24 cellular contexts compared by ENCODE assay signal in genomic region chr1:224149733-224150132, GRCh38. TPM values are rescaled to one million over a fixed set of nuclear protein-coding genes. Genes with fewer than 3 reads are reported as not detected.
DNase-seq lines count a peak whose midpoint lies in the region; ATAC-seq and TF ChIP-seq lines count a peak whose summit lies in the region.
"Had no signal": no experiment of that assay in that cellular context is flagged by ENCODE, and none has a peak within 500 bp of the region (broad histone marks: within the 10 kb centered on the region; RNA-seq: fewer than 3 reads in every experiment).

No MANE protein-coding gene starts in this region.

- no peak for ATAC-seq in CD4-positive, CD25-positive, alpha-beta regulatory T cell (ENCODE audit: low read depth in 2 of 2)
- ATAC-seq in memory B cell (ENCODE audit: low read depth): no peak
- ATAC-seq: HCT116 had no signal

- H3K36me3 ChIP-seq in CD4-positive, CD25-positive, alpha-beta regulatory T cell (ENCODE audit: control insufficient read depth, insufficient read depth, low read length): peaks cover 24% of the 10 kb centered on the region
- no peaks in the 10 kb centered on the region; the same call in 1 of the 2 replicates for H3K36me3 ChIP-seq in Caco-2 (ENCODE audit: control insufficient read depth, insufficient read depth, low read length)

- no TSS peak for BruUV-seq in Caco-2 (replicated peaks; lab: Mats Ljungman, UMichigan)

- H3K4me3 Mint-ChIP-seq in CD4-positive, CD25-positive, alpha-beta regulatory T cell: no peak overlapping the region
- H3K4me3 Mint-ChIP-seq in Caco-2 (ENCODE audit: unreplicated experiment) (no peak overlapping the region), memory B cell (no peak overlapping the region), immature natural killer cell (no peak overlapping the region)

- CTCF ChIA-PET in Caco-2 (lab: Charles Lee): no interaction called here

- no peak overlapping the region for H3K4me3 ChIP-seq in CD4-positive, CD25-positive, alpha-beta regulatory T cell (ENCODE audit: low read depth, low read length)
- no peak overlapping the region for H3K4me3 ChIP-seq in Caco-2 (ENCODE audit: low read depth, low read length)
- H3K4me3 ChIP-seq: MG63, PC-9 had no signal

- H3K27me3 ChIP-seq in CD4-positive, CD25-positive, alpha-beta regulatory T cell (ENCODE audit: control insufficient read depth, insufficient read depth, low read length): no peaks in the 10 kb centered on the region
- H3K27me3 ChIP-seq in Caco-2 (replicated peaks; ENCODE audit: control insufficient read depth, insufficient read depth, low read length): no peaks in the 10 kb centered on the region
- H3K27me3 ChIP-seq: MG63 had no signal

- no peak overlapping the region for H3K27ac ChIP-seq in CD4-positive, CD25-positive, alpha-beta regulatory T cell (ENCODE audit: insufficient read depth, low read length, poor library complexity, severe bottlenecking)
- H3K27ac ChIP-seq: C4-2B, PC-9, RWPE1 had no signal

- POLR2A ChIA-PET in Caco-2 (lab: Charles Lee): no interaction called here

- H3K4me1 ChIP-seq in CD4-positive, CD25-positive, alpha-beta regulatory T cell (ENCODE audit: control insufficient read depth, insufficient read depth, low read length, poor library complexity, severe bottlenecking): no peaks in the 10 kb centered on the region
- H3K4me1 ChIP-seq in Caco-2: 0 out of 2 replicates have a peak, but pooled peaks cover 7% of the 10 kb centered on the region

- peak overlapping the region in 2 of 3 donors; percentile 9 to 67 for H3K27ac Mint-ChIP-seq in CD4-positive, CD25-positive, alpha-beta regulatory T cell
- H3K27ac Mint-ChIP-seq in Caco-2 (ENCODE audit: unreplicated experiment) (no peak overlapping the region), memory B cell (peak overlapping the region; percentile 54), immature natural killer cell (peak overlapping the region in 1 of 6 donors; percentile 21)
- H3K27ac Mint-ChIP-seq: IgD-negative memory B cell had no signal

- peaks cover 11 to 22% (median 14%) of the 10 kb centered on the region in 4 donors for H3K4me1 Mint-ChIP-seq in CD4-positive, CD25-positive, alpha-beta regulatory T cell
- H3K4me1 Mint-ChIP-seq in Caco-2 (ENCODE audit: low read depth, unreplicated experiment): peaks cover 13% of the 10 kb centered on the region
- peaks cover 10% of the 10 kb centered on the region for H3K4me1 Mint-ChIP-seq in memory B cell
- peaks cover 4 to 12% of the 10 kb centered on the region in 2 donors for H3K4me1 Mint-ChIP-seq in immature natural killer cell

- peaks cover 8% of the 10 kb centered on the region for H3K36me3 Mint-ChIP-seq in CD4-positive, CD25-positive, alpha-beta regulatory T cell
- H3K36me3 Mint-ChIP-seq in Caco-2 (ENCODE audit: insufficient read depth, unreplicated experiment) (peaks cover 13% of the 10 kb centered on the region), memory B cell (peaks cover 14% of the 10 kb centered on the region), immature natural killer cell (peaks cover 0 to 7% (median 3%) of the 10 kb centered on the region in 3 donors)

- H3K9me3 Mint-ChIP-seq in CD4-positive, CD25-positive, alpha-beta regulatory T cell: no peaks in the 10 kb centered on the region
- H3K9me3 Mint-ChIP-seq in Caco-2 (ENCODE audit: unreplicated experiment): no peaks in the 10 kb centered on the region
- no peaks in the 10 kb centered on the region for H3K9me3 Mint-ChIP-seq in memory B cell
- no peaks in the 10 kb centered on the region for H3K9me3 Mint-ChIP-seq in immature natural killer cell
- H3K9me3 Mint-ChIP-seq: IgD-negative memory B cell had no signal

- no peak for TF ChIP-seq CTCF in Caco-2 (IDR thresholded peaks at IDR 0.05; ENCODE audit: insufficient read depth in 1 of 2, low read depth in 1 of 2, low read length in 1 of 2, severe bottlenecking in 1 of 2, unreplicated experiment in 1 of 2)

- H3K9me3 ChIP-seq in CD4-positive, CD25-positive, alpha-beta regulatory T cell (ENCODE audit: control insufficient read depth in 2 of 2, low read length in 2 of 2): no peaks in the 10 kb centered on the region
- H3K9me3 ChIP-seq in Caco-2: no peaks in the 10 kb centered on the region
- H3K9me3 ChIP-seq: MG63, SK-N-SH had no signal

- H3K27me3 Mint-ChIP-seq in CD4-positive, CD25-positive, alpha-beta regulatory T cell: no peaks in the 10 kb centered on the region
- H3K27me3 Mint-ChIP-seq in Caco-2 (ENCODE audit: insufficient read depth, unreplicated experiment): no peaks in the 10 kb centered on the region
- H3K27me3 Mint-ChIP-seq in memory B cell: no peaks in the 10 kb centered on the region
- H3K27me3 Mint-ChIP-seq in immature natural killer cell (ENCODE audit: low read depth in 3 of 3): no peaks in the 10 kb centered on the region
- H3K27me3 Mint-ChIP-seq: IgD-negative memory B cell had no signal

- intact Hi-C loops in Caco-2 (cut with micrococcal nuclease; ENCODE audit: unreplicated experiment): no loop called here

- no peak for DNase-seq in CD4-positive, CD25-positive, alpha-beta regulatory T cell
- DNase-seq in Caco-2 (peak; percentile 30 to 66), M059J (ENCODE audit: low read depth) (peak; percentile 11), memory B cell (ENCODE audit: low spot score in 2 of 2) (no peak), immature natural killer cell (no peak), HK-2 (ENCODE audit: unreplicated experiment) (no peak), NOMO-1 treated with dmso at 0.1 percent for 144 hours (lab: John Stamatoyannopoulos, UW; ENCODE audit: unreplicated experiment) (no peak)
- DNase-seq: COR-L47, DND-41, GDM1, Karpas-422, MG63, NCI-H1048, NCI-H1417 treated with DMSO at 0.1 percent for 48 hours, NCI-H187, NCI-H446, NCI-H526, PC-9, SHP77 treated with DMSO at 0.1 percent for 48 hours, SK-N-SH had no signal

RNA-seq across cellular contexts. Expression of gene DEGS1, which starts 33.3 kb away (rescaled TPM):
- total RNA-seq in CD4-positive, CD25-positive, alpha-beta regulatory T cell: 46.1 TPM
- 100 to 1,000 TPM; 108 to 161 (median 133) TPM for polyA plus RNA-seq in CD4-positive, CD25-positive, alpha-beta regulatory T cell
- total RNA-seq in Caco-2 (2022): 38.8 and 39.2 TPM in 2 replicates
- total RNA-seq in M059J (2014; rRNA removed; shearing (Covaris generic)): 163 and 182 TPM in 2 replicates
- polyA plus RNA-seq in immature natural killer cell: 10 to 100 TPM; 60.7 to 93.9 (median 65.9) TPM

RNA-seq across cellular contexts. Expression of gene FBXO28, which starts 35.8 kb away (rescaled TPM):
- total RNA-seq in CD4-positive, CD25-positive, alpha-beta regulatory T cell: 32.5 TPM
- polyA plus RNA-seq in CD4-positive, CD25-positive, alpha-beta regulatory T cell: 10 to 100 TPM; 13.0 to 17.6 (median 15.5) TPM
- 31.3 and 36.7 TPM in 2 replicates for total RNA-seq in Caco-2 (2022)
- 32.5 and 35.9 TPM in 2 replicates for total RNA-seq in M059J (2014; rRNA removed; shearing (Covaris generic))
- 10 to 100 TPM in 1 of 3 donors, 1 to 10 TPM in 2; 7.5 to 19.3 (median 8.9) TPM for polyA plus RNA-seq in immature natural killer cell

Comparison
In these comparisons a context has a peak if more than half of its experiments do, and no peak if none do; other contexts are left out.
1. DNase-seq: peak in Caco-2 (2 of 2) and M059J (single experiment); none in CD4-positive, CD25-positive, alpha-beta regulatory T cell (0 of 3), memory B cell (0 of 2), immature natural killer cell (0 of 3), HK-2 (single experiment) and NOMO-1 treated with dmso at 0.1 percent for 144 hours (single experiment).